In the genomic region with DNA sequence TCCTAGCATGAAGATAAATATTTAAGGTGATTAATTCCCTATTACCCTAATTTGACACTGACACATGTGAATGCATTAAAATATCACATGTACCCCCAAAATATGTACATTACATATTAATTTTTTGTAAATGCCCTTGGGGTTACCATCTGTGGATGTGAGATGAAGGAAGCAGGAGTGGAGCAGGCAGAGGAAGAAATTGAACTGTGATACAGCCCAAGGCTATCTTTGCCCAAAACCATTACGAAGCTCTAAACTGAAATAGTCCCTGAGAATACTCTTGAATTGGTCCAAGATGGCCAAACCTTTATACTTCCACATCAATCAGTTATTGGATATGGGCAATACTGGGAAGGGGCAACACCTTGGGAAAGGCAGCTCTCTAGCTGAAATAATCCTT, we compare ENCODE assay signal across 26 cellular contexts.
"Had no signal": no experiment of that assay in that cellular context is flagged by ENCODE, and none has a peak within 500 bp of the region (broad histone marks: within the 10 kb centered on the region; RNA-seq: fewer than 3 reads in every experiment).

No MANE protein-coding gene starts in this region.

- ATAC-seq: effector memory CD8-positive, alpha-beta T cell; esophagus mucosa; foreskin keratinocyte; gastrocnemius medialis; gastroesophageal sphincter; heart left ventricle; heart right ventricle had no signal

- FAIRE-seq: colon, endometrium, endothelial cell of umbilical vein, frontal cortex had no signal

- DNase-seq: colonic mucosa; cortex of kidney; effector CD4-positive, alpha-beta T cell; effector CD8-positive, alpha-beta T cell; effector memory CD4-positive, alpha-beta T cell; effector memory CD8-positive, alpha-beta T cell; endodermal cell; erythroblast; esophagus squamous epithelium; foreskin fibroblast; foreskin keratinocyte; gastrocnemius medialis; glutamatergic neuron; head of caudate nucleus; heart left ventricle; heart right ventricle had no signal

- H3K4me3 ChIP-seq: colonic mucosa, coronary artery, esophagus muscularis mucosa, esophagus squamous epithelium, gastrocnemius medialis, gastroesophageal sphincter, heart left ventricle, heart right ventricle, hepatocyte had no signal

- H3K27me3 ChIP-seq: colonic mucosa, esophagus muscularis mucosa, esophagus squamous epithelium, foreskin keratinocyte, gastrocnemius medialis, gastroesophageal sphincter, heart left ventricle, heart right ventricle, hepatocyte had no signal

- H3K27ac ChIP-seq: colonic mucosa, coronary artery, epithelial cell of prostate, esophagus muscularis mucosa, esophagus squamous epithelium, foreskin keratinocyte, gastrocnemius medialis, gastroesophageal sphincter, heart left ventricle, heart right ventricle, hepatocyte had no signal
